Comparison of ENCODE assay signal across 8 cellular contexts in genomic region chr3:19866751-19867347, GRCh38.
DNase-seq lines count a peak whose midpoint lies in the region; ATAC-seq and TF ChIP-seq lines count a peak whose summit lies in the region.

No MANE protein-coding gene starts in this region.

- CTCF ChIA-PET in activated naive CD4-positive, alpha-beta T cell treated with anti-CD3 and anti-CD28 coated beads, Interleukin-2, amount 10 ng/mL, durations not matched to agents 7 days and 5 days (lab: Charles Lee): interaction anchor here (0.7 to 2.6 kb wide), 9 partner anchors 17 to 808 kb away, joined by 3 to 23 read pairs (median 4); no protein-coding TSS in a partner anchor

- no peak overlapping the region for H3K27ac Mint-ChIP-seq in activated naive CD4-positive, alpha-beta T cell treated with anti-CD3 and anti-CD28 coated beads, Interleukin-2, amount 10 ng/mL, durations not matched to agents 7 days and 5 days

- ATAC-seq in GM19397 (IDR thresholded peaks at IDR 0.05; ENCODE audit: unreplicated experiment) (peak; percentile 89), HG03439 (IDR thresholded peaks at IDR 0.05; ENCODE audit: unreplicated experiment) (peak; percentile 91)

- H3F3A ChIP-seq in DOHH2 (ENCODE audit: control insufficient read depth, insufficient read depth): no peaks in the 10 kb centered on the region

- no peaks in the 10 kb centered on the region for H3K9me2 ChIP-seq in DOHH2 (replicated peaks; ENCODE audit: control insufficient read depth, low read length)

- H3K27me3 ChIP-seq in DOHH2 (ENCODE audit: control insufficient read depth, low read length): no peaks in the 10 kb centered on the region

- no peaks in the 10 kb centered on the region for H3K4me1 Mint-ChIP-seq in activated naive CD4-positive, alpha-beta T cell treated with anti-CD3 and anti-CD28 coated beads, Interleukin-2, amount 10 ng/mL, durations not matched to agents 7 days and 5 days

- H3K4me3 ChIP-seq in DOHH2 (ENCODE audit: low read length): no peak overlapping the region

- H3K9me3 Mint-ChIP-seq in activated naive CD4-positive, alpha-beta T cell treated with anti-CD3 and anti-CD28 coated beads, Interleukin-2, amount 10 ng/mL, durations not matched to agents 7 days and 5 days: no peaks in the 10 kb centered on the region

- H3K4me3 Mint-ChIP-seq in activated naive CD4-positive, alpha-beta T cell treated with anti-CD3 and anti-CD28 coated beads, Interleukin-2, amount 10 ng/mL, durations not matched to agents 7 days and 5 days: no peak overlapping the region

- DNase-seq in NCI-H774 (lab: John Stamatoyannopoulos, UW) (peak; percentile 45), head of caudate nucleus (peak in 37 of 42 donors; percentile 18 to 88 (median 65)), putamen (ENCODE audit: low spot score) (peak; percentile 72), T-helper 9 cell (no peak)
- DNase-seq in activated naive CD4-positive, alpha-beta T cell treated with anti-CD3 and anti-CD28 coated beads, Interleukin-2, amount 10 ng/mL, durations not matched to agents 7 days and 5 days: peak; percentile 56

- H4K20me1 ChIP-seq in DOHH2 (ENCODE audit: control insufficient read depth, insufficient read depth, low read depth, low read length): no peaks in the 10 kb centered on the region

- H3K79me2 ChIP-seq in DOHH2 (ENCODE audit: control insufficient read depth, low read length): no peaks in the 10 kb centered on the region

- intact Hi-C loops in head of caudate nucleus (cut with DNase I): loop anchor here (5.0 kb wide), 1 partner anchor 805 kb away; no protein-coding TSS in a partner anchor

- no peaks in the 10 kb centered on the region for H3K36me3 ChIP-seq in DOHH2 (ENCODE audit: control insufficient read depth, low read length)

- H3K36me3 Mint-ChIP-seq in activated naive CD4-positive, alpha-beta T cell treated with anti-CD3 and anti-CD28 coated beads, Interleukin-2, amount 10 ng/mL, durations not matched to agents 7 days and 5 days: no peaks in the 10 kb centered on the region

- H3K4me2 ChIP-seq in DOHH2 (ENCODE audit: low read length): no peak overlapping the region; the same call in 1 of the 2 replicates

- H3K4me1 ChIP-seq in DOHH2 (ENCODE audit: control insufficient read depth, low read length): peaks cover 8% of the 10 kb centered on the region

- no peaks in the 10 kb centered on the region for H3K9me3 ChIP-seq in DOHH2 (ENCODE audit: control insufficient read depth, insufficient read depth, low read length)

- peak; percentile 79 for TF ChIP-seq CTCF in DOHH2 (IDR thresholded peaks at IDR 0.05; ENCODE audit: low read depth, low read length, poor library complexity, severe bottlenecking)

- no peak overlapping the region for H3K27ac ChIP-seq in DOHH2 (ENCODE audit: low read depth, low read length)

- peaks cover 5% of the 10 kb centered on the region for H3K27me3 Mint-ChIP-seq in activated naive CD4-positive, alpha-beta T cell treated with anti-CD3 and anti-CD28 coated beads, Interleukin-2, amount 10 ng/mL, durations not matched to agents 7 days and 5 days
